ENCODE assay signal across 31 cellular contexts in genomic region chr5:143231426-143231825, GRCh38.
DNase-seq lines count a peak whose midpoint lies in the region; TF ChIP-seq lines count a peak whose summit lies in the region.
"Had no signal": no experiment of that assay in that cellular context is flagged by ENCODE, and none has a peak within 500 bp of the region (broad histone marks: within the 10 kb centered on the region; RNA-seq: fewer than 3 reads in every experiment).

No MANE protein-coding gene starts in this region.

- no peak for TF ChIP-seq POLR2A in sigmoid colon (IDR thresholded peaks at IDR 0.05)

- H3K27ac ChIP-seq in DOHH2 (ENCODE audit: low read depth, low read length) (no peak overlapping the region), sigmoid colon (no peak overlapping the region)
- H3K27ac ChIP-seq: brain microvascular endothelial cell, C4-2B, hepatocyte, neutrophil, suprapubic skin, uterus had no signal

- H3K9me3 ChIP-seq in DOHH2 (ENCODE audit: control insufficient read depth, insufficient read depth, low read length): no peaks in the 10 kb centered on the region
- no peaks in the 10 kb centered on the region for H3K9me3 ChIP-seq in sigmoid colon
- H3K9me3 ChIP-seq: neutrophil, suprapubic skin, uterus had no signal

- H3K9me3 Mint-ChIP-seq in chondrocyte (ENCODE audit: low read depth): no peaks in the 10 kb centered on the region
- H3K9me3 Mint-ChIP-seq: activated T-cell treated with anti-CD3 and anti-CD28 coated beads, Interleukin-2, amount 50 U/mL, for 4 hours; GM23338 had no signal

- WGBS in sigmoid colon, 2 donors: 85 to 88% methylated on average over 4 of the region's 4 CpGs

- no peaks in the 10 kb centered on the region for H3K9me2 ChIP-seq in DOHH2 (replicated peaks; ENCODE audit: control insufficient read depth, low read length)

- H3F3A ChIP-seq in DOHH2 (ENCODE audit: control insufficient read depth, insufficient read depth): peaks cover 6% of the 10 kb centered on the region

- H3K4me3 ChIP-seq in DOHH2 (ENCODE audit: low read length) (peak overlapping the region; percentile 68; the same call in 1 of the 2 replicates), sigmoid colon (no peak overlapping the region)
- H3K4me3 ChIP-seq: GM23338, hepatocyte, suprapubic skin, uterus had no signal

- no peak overlapping the region for H3K4me3 Mint-ChIP-seq in chondrocyte (ENCODE audit: unreplicated experiment)
- H3K4me3 Mint-ChIP-seq: activated CD4-positive, alpha-beta T cell treated with anti-CD3 and anti-CD28 coated beads, Interleukin-2, amount 10 ng/mL, durations not matched to agents 24 days and 14 days; activated T-cell treated with anti-CD3 and anti-CD28 coated beads, Interleukin-2, amount 50 U/mL, for 4 hours; GM23338; stimulated activated naive B cell treated with anti-CD40 and anti-IgM and Interleukin-4, amounts not matched to agents 10 μg/mL and 1 μg/mL and 100 μg/mL, for 72 hours had no signal

- H4K20me1 ChIP-seq in DOHH2 (ENCODE audit: control insufficient read depth, insufficient read depth, low read depth, low read length): no peaks in the 10 kb centered on the region

- intact Hi-C loops in sigmoid colon (cut with DNase I): no loop called here

- H3K36me3 Mint-ChIP-seq in chondrocyte (ENCODE audit: low read depth): no peaks in the 10 kb centered on the region
- H3K36me3 Mint-ChIP-seq: stimulated activated naive B cell treated with anti-CD40 and anti-IgM and Interleukin-4, amounts not matched to agents 10 μg/mL and 1 μg/mL and 100 μg/mL, for 72 hours had no signal

- H3K27me3 ChIP-seq in DOHH2 (ENCODE audit: control insufficient read depth, low read length) (no peaks in the 10 kb centered on the region), sigmoid colon (no peaks in the 10 kb centered on the region)
- H3K27me3 ChIP-seq: brain microvascular endothelial cell, foreskin keratinocyte, hepatocyte, suprapubic skin, uterus had no signal

- no peaks in the 10 kb centered on the region for H3K27me3 Mint-ChIP-seq in chondrocyte (ENCODE audit: low read depth)
- H3K27me3 Mint-ChIP-seq: activated CD4-positive, alpha-beta T cell treated with anti-CD3 and anti-CD28 coated beads, Interleukin-2, amount 10 ng/mL, durations not matched to agents 24 days and 14 days had no signal

- H3K4me1 ChIP-seq in DOHH2 (ENCODE audit: control insufficient read depth, low read length) (peaks cover 44% of the 10 kb centered on the region), sigmoid colon (no peaks in the 10 kb centered on the region)
- H3K4me1 ChIP-seq: uterus had no signal

- no peak for TF ChIP-seq EP300 in sigmoid colon (IDR thresholded peaks at IDR 0.05)

- H3K4me1 Mint-ChIP-seq in chondrocyte (ENCODE audit: low read depth): peaks cover 67% of the 10 kb centered on the region

- no peaks in the 10 kb centered on the region for H3K79me2 ChIP-seq in DOHH2 (ENCODE audit: control insufficient read depth, low read length)
- H3K79me2 ChIP-seq: hepatocyte had no signal

- H3K36me3 ChIP-seq in DOHH2 (ENCODE audit: control insufficient read depth, low read length): no peaks in the 10 kb centered on the region
- no peaks in the 10 kb centered on the region for H3K36me3 ChIP-seq in sigmoid colon
- H3K36me3 ChIP-seq: brain microvascular endothelial cell, neutrophil, suprapubic skin, uterus had no signal

- H3K27ac Mint-ChIP-seq in chondrocyte (ENCODE audit: unreplicated experiment): peak overlapping the region; percentile 79
- H3K27ac Mint-ChIP-seq: GM23338, progenitor cell of endocrine pancreas had no signal

- DNase-seq in LHCN-M2 (ENCODE audit: low read depth) (peak; percentile 65), chondrocyte (ENCODE audit: low spot score) (no peak), sigmoid colon (peak; percentile 7), dermis blood vessel endothelial cell (no peak), NOMO-1 (lab: John Stamatoyannopoulos, UW; ENCODE audit: unreplicated experiment in 2 of 2) (no peak), NCI-H2081 (lab: John Stamatoyannopoulos, UW) (no peak), NCI-H1694 treated with DMSO at 0.1 percent for 48 hours (lab: John Stamatoyannopoulos, UW) (no peak)
- DNase-seq: activated CD4-positive, alpha-beta T cell treated with anti-CD3 and anti-CD28 coated beads, Interleukin-2, amount 10 ng/mL, durations not matched to agents 24 days and 14 days; activated naive CD4-positive, alpha-beta T cell treated with Interleukin-2 at 50 U/mL for 16 hours; activated T-cell treated with anti-CD3 and anti-CD28 coated beads, Interleukin-2, amount 50 U/mL, for 4 hours; amniotic stem cell; brain microvascular endothelial cell; effector CD8-positive, alpha-beta T cell; foreskin keratinocyte; left colon; MM.1S; NCI-H2081 treated with DMSO at 0.1 percent for 48 hours; NCI-H345; NCI-H774; OCI-M1; stimulated activated CD4-positive, alpha-beta T cell treated with anti-CD3 and anti-CD28 coated beads, Interleukin-15, amount 100 ng/mL, for 24 hours; stimulated activated naive B cell treated with anti-CD40 and anti-IgM and Interleukin-4, amounts not matched to agents 10 μg/mL and 1 μg/mL and 100 μg/mL, for 72 hours; T-helper 2 cell; uterus had no signal

- H3K4me2 ChIP-seq in DOHH2 (ENCODE audit: low read length): peak overlapping the region; percentile 84; the same call in 1 of the 2 replicates
- H3K4me2 ChIP-seq: GM23338, hepatocyte had no signal

- no peak for TF ChIP-seq CTCF in DOHH2 (IDR thresholded peaks at IDR 0.05; ENCODE audit: low read depth, low read length, poor library complexity, severe bottlenecking)
- no peak for TF ChIP-seq CTCF in chondrocyte (IDR thresholded peaks at IDR 0.05)
- no peak for TF ChIP-seq CTCF in sigmoid colon (IDR thresholded peaks at IDR 0.05)

Comparison
In these comparisons a context has a peak if more than half of its experiments do, and no peak if none do; other contexts are left out.
1. DNase-seq: peak in LHCN-M2 (single experiment) and sigmoid colon (single experiment); none in chondrocyte (single experiment), dermis blood vessel endothelial cell (single experiment), NOMO-1 (0 of 2), NCI-H2081 (0 of 2) and NCI-H1694 treated with DMSO at 0.1 percent for 48 hours (single experiment).